16 cellular contexts compared by ENCODE assay signal in genomic region chr4:166274136-166274761, GRCh38.
DNase-seq lines count a peak whose midpoint lies in the region; ATAC-seq and TF ChIP-seq lines count a peak whose summit lies in the region.
"Had no signal": no experiment of that assay in that cellular context is flagged by ENCODE, and none has a peak within 500 bp of the region (broad histone marks: within the 10 kb centered on the region; RNA-seq: fewer than 3 reads in every experiment).

No MANE protein-coding gene starts in this region.

- H3F3A ChIP-seq in GM23338 (replicated peaks; ENCODE audit: low read depth): no peaks in the 10 kb centered on the region

- no peaks in the 10 kb centered on the region; the same call in 1 of the 2 replicates for H3K4me1 ChIP-seq in Caco-2
- H3K4me1 ChIP-seq in GM23338 (ENCODE audit: insufficient read depth): no peaks in the 10 kb centered on the region

- H3K27ac ChIP-seq in GM23338 (ENCODE audit: low read depth): no peak overlapping the region

- no peaks in the 10 kb centered on the region for H3K4me1 Mint-ChIP-seq in Caco-2 (ENCODE audit: low read depth, unreplicated experiment)
- no peaks in the 10 kb centered on the region for H3K4me1 Mint-ChIP-seq in GM23338
- H3K4me1 Mint-ChIP-seq: CD14-positive monocyte, IgD-negative memory B cell had no signal

- intact Hi-C loops in Caco-2 (cut with micrococcal nuclease; ENCODE audit: unreplicated experiment): no loop called here

- H3K27ac Mint-ChIP-seq in Caco-2 (ENCODE audit: unreplicated experiment): no peak overlapping the region
- peak overlapping the region; percentile 26; the same call in 1 of the 2 replicates for H3K27ac Mint-ChIP-seq in GM23338
- H3K27ac Mint-ChIP-seq: CD14-positive monocyte, IgD-negative memory B cell had no signal

- H3K4me3 Mint-ChIP-seq in Caco-2 (ENCODE audit: unreplicated experiment) (peak overlapping the region; percentile 34), GM23338 (no peak overlapping the region)
- H3K4me3 Mint-ChIP-seq: CD14-positive monocyte, IgD-negative memory B cell had no signal

- no peaks in the 10 kb centered on the region for H3K27me3 ChIP-seq in Caco-2 (replicated peaks; ENCODE audit: control insufficient read depth, insufficient read depth, low read length)
- no peaks in the 10 kb centered on the region for H3K27me3 ChIP-seq in GM23338 (ENCODE audit: insufficient read depth)

- H3K9me2 ChIP-seq in GM23338 (ENCODE audit: insufficient read depth): no peaks in the 10 kb centered on the region

- no peak for TF ChIP-seq CTCF in Caco-2 (IDR thresholded peaks at IDR 0.05; ENCODE audit: insufficient read depth in 1 of 2, low read depth in 1 of 2, low read length in 1 of 2, severe bottlenecking in 1 of 2, unreplicated experiment in 1 of 2)
- TF ChIP-seq CTCF in GM23338 (conservative IDR thresholded peaks at IDR 0.05; ENCODE audit: low read depth in 2 of 2): no peak

- no peaks in the 10 kb centered on the region for H3K9me3 ChIP-seq in Caco-2

- no peaks in the 10 kb centered on the region for H4K20me1 ChIP-seq in GM23338 (replicated peaks; ENCODE audit: insufficient read depth)

- H3K27me3 Mint-ChIP-seq in Caco-2 (ENCODE audit: insufficient read depth, unreplicated experiment) (no peaks in the 10 kb centered on the region), GM23338 (ENCODE audit: insufficient read depth, low read depth, poor library complexity) (no peaks in the 10 kb centered on the region)
- H3K27me3 Mint-ChIP-seq: IgD-negative memory B cell had no signal

- CTCF ChIA-PET in Caco-2 (lab: Charles Lee): no interaction called here

- H3K4me2 ChIP-seq in GM23338: no peak overlapping the region

- ATAC-seq in GM23338 (no peak), HG03378 (IDR thresholded peaks at IDR 0.05; ENCODE audit: unreplicated experiment) (no peak)

- DNase-seq in Caco-2 (peak in 1 of 2 experiments; percentile 39), GM23338 (ENCODE audit: low spot score) (no peak), RPMI7951 (ENCODE audit: low read depth) (peak; percentile 96), islet precursor cell (peak; percentile 42), NCI-H526 treated with DMSO at 0.1 percent for 48 hours (lab: John Stamatoyannopoulos, UW) (no peak), NCI-H2196 treated with DMSO at 0.1 percent for 48 hours (lab: John Stamatoyannopoulos, UW; ENCODE audit: unreplicated experiment) (no peak)
- DNase-seq: ACHN, AML-193, Kasumi-1, NCI-H1417, NCI-H187 treated with DMSO at 0.1 percent for 48 hours, NCI-H446, RPMI8226 had no signal

- no peaks in the 10 kb centered on the region for H3K79me2 ChIP-seq in GM23338 (replicated peaks; ENCODE audit: insufficient read depth)

- no peaks in the 10 kb centered on the region for H3K9me3 Mint-ChIP-seq in Caco-2 (ENCODE audit: unreplicated experiment)
- no peaks in the 10 kb centered on the region for H3K9me3 Mint-ChIP-seq in GM23338

- POLR2A ChIA-PET in Caco-2 (lab: Charles Lee): no interaction called here

- peak overlapping the region; percentile 90 for H2AFZ ChIP-seq in GM23338

- H3K36me3 ChIP-seq in Caco-2 (ENCODE audit: control insufficient read depth, insufficient read depth, low read length) (no peaks in the 10 kb centered on the region), GM23338 (ENCODE audit: insufficient read depth) (no peaks in the 10 kb centered on the region)

- no TSS peak for BruUV-seq in Caco-2 (replicated peaks; lab: Mats Ljungman, UMichigan)

- no peaks in the 10 kb centered on the region for H3K36me3 Mint-ChIP-seq in Caco-2 (ENCODE audit: insufficient read depth, unreplicated experiment)
- no peaks in the 10 kb centered on the region for H3K36me3 Mint-ChIP-seq in GM23338 (ENCODE audit: low read depth)
- H3K36me3 Mint-ChIP-seq: CD14-positive monocyte, IgD-negative memory B cell had no signal

- H3K4me3 ChIP-seq in Caco-2 (ENCODE audit: low read depth, low read length) (no peak overlapping the region), GM23338 (no peak overlapping the region)

TF ChIP-seq in GM23338, 12 proteins besides CTCF, POLR2A, EP300 and RAD21 (continues in another document):
- TF ChIP-seq JUNB (IDR thresholded peaks at IDR 0.05; ENCODE audit: unreplicated experiment) (no peak), STAT1 (IDR thresholded peaks at IDR 0.05; ENCODE audit: unreplicated experiment) (no peak), ZNF331 (CRISPR knock-in tag; IDR thresholded peaks at IDR 0.05; ENCODE audit: low read depth) (no peak), EZH2 (IDR thresholded peaks at IDR 0.05; ENCODE audit: low read depth, unreplicated experiment) (no peak), ZNF462 (CRISPR knock-in tag; IDR thresholded peaks at IDR 0.05) (no peak), ZNF114 (CRISPR knock-in tag; IDR thresholded peaks at IDR 0.05) (no peak), ETS1 (IDR thresholded peaks at IDR 0.05) (no peak), CREB1 (CRISPR knock-in tag; IDR thresholded peaks at IDR 0.05; ENCODE audit: low read depth) (no peak), NANOG (IDR thresholded peaks at IDR 0.05; ENCODE audit: borderline replicate concordance) (no peak), EZH2phosphoT487 (IDR thresholded peaks at IDR 0.05; ENCODE audit: unreplicated experiment) (no peak)

Comparison
In these comparisons a context has a peak if more than half of its experiments do, and no peak if none do; other contexts are left out.
1. DNase-seq: peak in RPMI7951 (single experiment) and islet precursor cell (single experiment); none in GM23338 (single experiment), NCI-H526 treated with DMSO at 0.1 percent for 48 hours (single experiment) and NCI-H2196 treated with DMSO at 0.1 percent for 48 hours (single experiment).